ENCODE assay signal across 8 cellular contexts in genomic region chr5:149961186-149961685, GRCh38. TPM values are rescaled to one million over a fixed set of nuclear protein-coding genes. Genes with fewer than 3 reads are reported as not detected.
DNase-seq lines count a peak whose midpoint lies in the region; ATAC-seq and TF ChIP-seq lines count a peak whose summit lies in the region.

No MANE protein-coding gene starts in this region.

- intact Hi-C loops in heart left ventricle (cut with DNase I) = loop anchor here in 9 of 10 donors (2.0 to 10.0 kb wide), 7 partner anchors 104 to 326 kb away; no protein-coding TSS in a partner anchor
- intact Hi-C loops in cardiac septum (cut with DNase I) = loop anchor here (5.0 kb wide), 2 partner anchors 124 to 324 kb away; no protein-coding TSS in a partner anchor
- intact Hi-C loops in ascending aorta (cut with DNase I) = loop anchor here (1.0 to 10.0 kb wide), 6 partner anchors 24 to 124 kb away; partner anchors contain the start of genes HMGXB3 and TIGD6
- intact Hi-C loops in lower leg skin (cut with DNase I; ENCODE audit: low total_unique reads) = loop anchor here (5.0 kb wide), 1 partner anchor 124 kb away; no protein-coding TSS in a partner anchor
- intact Hi-C loops in transverse colon (cut with DNase I; ENCODE audit: low total_unique reads) = no loop called here

- H3K9me3 ChIP-seq in heart left ventricle (no peaks in the 10 kb centered on the region), ascending aorta (no peaks in the 10 kb centered on the region), transverse colon (no peaks in the 10 kb centered on the region)

- H3K4me3 ChIP-seq in heart left ventricle (peak overlapping the region; percentile 51 to 96 (median 72)), ascending aorta (peak overlapping the region; percentile 77 to 86), lower leg skin (ENCODE audit: low read depth, poor library complexity, severe bottlenecking) (peak overlapping the region; percentile 62), transverse colon (peak overlapping the region; percentile 42 to 92 (median 64))

- no peaks in the 10 kb centered on the region for H3K27me3 ChIP-seq in heart left ventricle
- H3K27me3 ChIP-seq in ascending aorta = no peaks in the 10 kb centered on the region
- H3K27me3 ChIP-seq in transverse colon = no peaks in the 10 kb centered on the region

- H3K36me3 ChIP-seq in heart left ventricle = no peaks in the 10 kb centered on the region
- H3K36me3 ChIP-seq in ascending aorta = no peaks in the 10 kb centered on the region
- H3K36me3 ChIP-seq in transverse colon = no peaks in the 10 kb centered on the region

- peak overlapping the region in 11 of 12 donors; percentile 26 to 93 (median 81) for H3K27ac ChIP-seq in heart left ventricle
- H3K27ac ChIP-seq in ascending aorta = peak overlapping the region; percentile 88 to 94
- peak overlapping the region; percentile 90 to 95 (median 94) for H3K27ac ChIP-seq in transverse colon

- in situ Hi-C loops in transverse colon (cut with MboI; ENCODE audit: low pct_ligation_motif_present in 1 of 4, low pct_unique_long_range_greater_than_20kb in 1 of 4, low sequenced_read_pairs in 3 of 4) = loop anchor here in 2 of 4 donors (10.0 to 25.0 kb wide), 2 partner anchors 99 to 106 kb away; no protein-coding TSS in a partner anchor

- TF ChIP-seq EP300 in transverse colon (IDR thresholded peaks at IDR 0.05; ENCODE audit: low read depth) = no peak

- DNase-seq in heart left ventricle (no peak), cardiac septum (ENCODE audit: low spot score) (no peak), ascending aorta (ENCODE audit: low spot score in 2 of 2) (no peak), lower leg skin (ENCODE audit: low spot score in 2 of 2) (no peak), transverse colon (no peak), NCI-H1930 (lab: John Stamatoyannopoulos, UW) (no peak)

- TF ChIP-seq CTCF in heart left ventricle (IDR thresholded peaks at IDR 0.05) (no peak), ascending aorta (IDR thresholded peaks at IDR 0.05) (no peak), lower leg skin (IDR thresholded peaks at IDR 0.05) (no peak), transverse colon (IDR thresholded peaks at IDR 0.05) (no peak)

- peaks cover 0 to 22% (median 14%) of the 10 kb centered on the region in 12 donors for H3K4me1 ChIP-seq in heart left ventricle
- peaks cover 0 to 12% of the 10 kb centered on the region in 2 donors for H3K4me1 ChIP-seq in ascending aorta
- peaks cover 0 to 45% (median 21%) of the 10 kb centered on the region in 4 donors for H3K4me1 ChIP-seq in transverse colon

- ATAC-seq in heart left ventricle (no peak), GM18511 (IDR thresholded peaks at IDR 0.05; ENCODE audit: unreplicated experiment) (no peak), GM18519 (IDR thresholded peaks at IDR 0.05; ENCODE audit: low FRiP score, unreplicated experiment) (no peak)

- WGBS in heart left ventricle, 4 donors = 14 to 28% (median 15%) methylated on average over 13 to 23 of the region's 23 CpGs
- WGBS in lower leg skin, 2 donors = 11 to 13% methylated on average over 23 of the region's 23 CpGs
- 17 to 44% methylated on average over 3 to 23 of the region's 23 CpGs for WGBS in transverse colon (ENCODE audit: low coverage in 1 of 2), 2 donors

- TF ChIP-seq POLR2A in heart left ventricle (IDR thresholded peaks at IDR 0.05) = no peak
- no peak for TF ChIP-seq POLR2A in lower leg skin (IDR thresholded peaks at IDR 0.05)
- no peak for TF ChIP-seq POLR2A in transverse colon (IDR thresholded peaks at IDR 0.05)

RNA-seq across cellular contexts. Expression of gene SLC26A2, which starts 0.7 kb away (rescaled TPM):
- total RNA-seq in heart left ventricle = 10 to 100 TPM in 1 of 9 donors, 1 to 10 TPM in 8; 3.5 to 14.7 (median 6.8) TPM
- 10 to 100 TPM in 1 of 2 donors, 1 to 10 TPM in 1; 1.5 to 22.1 TPM for polyA plus RNA-seq in heart left ventricle
- 5.8 TPM for total RNA-seq in cardiac septum
- 6.9 TPM for total RNA-seq in ascending aorta
- total RNA-seq in lower leg skin = 10 to 100 TPM in 3 of 4 donors, 1 to 10 TPM in 1; 8.4 to 56.5 (median 33.3) TPM
- total RNA-seq in transverse colon = 1,000 to 10,000 TPM in 2 of 4 donors, 100 to 1,000 TPM in 2; 233 to 1,489 (median 1,023) TPM

RNA-seq across cellular contexts. Expression of gene PDE6A, which starts 16.6 kb away (rescaled TPM):
- total RNA-seq in heart left ventricle (under 1 TPM in 8 of 9 donors, not detected in 1; 0.08 to 0.35 (median 0.13) TPM), cardiac septum (0.13 TPM), ascending aorta (not detected), lower leg skin (1 to 10 TPM in 1 of 4 donors, under 1 TPM in 2, not detected in 1; 0.04 to 1.0 (median 0.49) TPM), transverse colon (1 to 10 TPM; 1.2 to 6.5 (median 3.5) TPM)
- under 1 TPM; 0.04 to 0.08 TPM for polyA plus RNA-seq in heart left ventricle

RNA-seq across cellular contexts. Expression of gene TIGD6, which starts 39.2 kb away (rescaled TPM):
- total RNA-seq in heart left ventricle (1 to 10 TPM; 1.3 to 4.3 (median 2.6) TPM), cardiac septum (2.7 TPM), ascending aorta (4.2 TPM), lower leg skin (1 to 10 TPM; 3.8 to 8.3 (median 6.0) TPM), transverse colon (1 to 10 TPM in 2 of 4 donors, under 1 TPM in 2; 0.20 to 2.5 (median 1.6) TPM)
- 1 to 10 TPM; 2.3 to 3.0 TPM for polyA plus RNA-seq in heart left ventricle

RNA-seq across cellular contexts. Expression of gene HMGXB3, which starts 39.3 kb away (rescaled TPM):
- total RNA-seq in heart left ventricle (10 to 100 TPM; 12.4 to 25.9 (median 17.5) TPM), cardiac septum (17.6 TPM), ascending aorta (56.4 TPM), lower leg skin (10 to 100 TPM; 24.6 to 32.0 (median 26.1) TPM), transverse colon (10 to 100 TPM; 29.9 to 93.5 (median 38.1) TPM)
- 10 to 100 TPM; 10.7 to 18.8 TPM for polyA plus RNA-seq in heart left ventricle

Comparison
In these comparisons a context has a peak if more than half of its experiments do, and no peak if none do; other contexts are left out.
1. RNA of gene SLC26A2, which starts 0.7 kb away (total RNA-seq): 233 to 1,489 TPM in transverse colon; 8.4 to 56.5 TPM in lower leg skin, 6.9 TPM in ascending aorta (single experiment), 3.5 to 14.7 TPM in heart left ventricle and 5.8 TPM in cardiac septum (single experiment); every median in the first group is over 4 times any median in the second.
2. Peak in every context shown above with its lines, with median percentiles within 50 percentile points of each other: H3K27ac ChIP-seq and H3K4me3 ChIP-seq.